ENCODE assay signal across 19 cellular contexts in the genomic region with DNA sequence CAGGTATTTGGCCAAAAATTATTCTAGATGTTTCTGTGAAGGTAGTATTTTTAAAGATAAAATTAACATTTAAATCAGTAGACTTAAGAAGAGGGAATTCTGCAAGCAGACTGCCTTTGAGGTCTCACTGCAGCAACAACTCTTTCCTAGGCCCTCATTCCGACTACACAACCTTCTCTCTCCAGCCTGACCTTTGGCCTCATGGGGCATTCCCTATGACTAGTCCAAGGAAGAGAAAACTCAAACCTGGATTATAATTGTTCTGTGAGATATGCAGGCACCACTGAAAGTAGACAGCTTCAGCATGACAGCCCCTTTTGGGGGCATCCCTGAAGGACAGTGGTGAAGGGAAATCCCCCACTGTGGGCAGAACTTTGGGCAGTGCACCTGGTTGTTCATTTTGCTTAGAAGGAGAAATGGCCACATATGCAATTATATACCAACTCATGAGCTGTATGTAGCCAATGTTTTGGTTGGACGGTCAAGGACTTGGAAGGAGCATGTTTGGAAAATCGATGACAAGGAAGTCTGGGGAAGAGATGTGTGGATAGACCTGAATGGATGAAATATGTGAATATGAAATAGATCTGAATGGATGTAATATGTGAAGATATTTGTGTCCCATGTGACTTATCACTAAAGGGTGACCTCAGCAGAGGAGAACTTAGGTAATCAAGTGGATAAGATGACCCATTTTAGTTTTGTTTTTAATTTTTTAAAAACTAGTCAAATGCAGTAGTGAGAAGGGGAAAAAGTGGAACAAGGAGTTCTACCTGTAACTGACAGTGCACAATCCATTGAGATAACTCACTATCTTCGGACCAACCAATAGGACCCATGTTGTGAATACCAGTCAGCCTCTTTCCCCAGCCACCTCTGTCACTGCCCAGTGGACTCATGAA.
DNase-seq lines count a peak whose midpoint lies in the region; ATAC-seq, FAIRE-seq and TF ChIP-seq lines count a peak whose summit lies in the region.
"Had no signal": no experiment of that assay in that cellular context is flagged by ENCODE, and none has a peak within 500 bp of the region (broad histone marks: within the 10 kb centered on the region; RNA-seq: fewer than 3 reads in every experiment).

No MANE protein-coding gene starts in this region.

- intact Hi-C loops in uterus (cut with DNase I; ENCODE audit: low total_unique reads): no loop called here
- intact Hi-C loops in posterior cingulate gyrus (cut with DNase I): no loop called here
- intact Hi-C loops in sciatic nerve (cut with DNase I): no loop called here

- FAIRE-seq in GM12891 (lab: Jason Lieb, UNC): peak; percentile 75
- FAIRE-seq: D721Med had no signal

- peak; percentile 43 for ATAC-seq in HG03432 (IDR thresholded peaks at IDR 0.05; ENCODE audit: unreplicated experiment)
- no peak for ATAC-seq in GM21619 (IDR thresholded peaks at IDR 0.05; ENCODE audit: unreplicated experiment)
- no peak for ATAC-seq in sciatic nerve
- ATAC-seq: effector memory CD8-positive, alpha-beta T cell; left cardiac atrium had no signal

- H3K79me2 ChIP-seq in fibroblast of lung (ENCODE audit: control insufficient read depth, insufficient read depth, low read length): no peaks in the 10 kb centered on the region

- TF ChIP-seq POLR2A in GM12891 (IDR thresholded peaks at IDR 0.05; ENCODE audit: low read depth, low read length): no peak
- TF ChIP-seq POLR2A in uterus (IDR thresholded peaks at IDR 0.05): no peak

- no peaks in the 10 kb centered on the region for H3K27me3 ChIP-seq in fibroblast of lung (ENCODE audit: control insufficient read depth, insufficient read depth, low read length)
- no peaks in the 10 kb centered on the region for H3K27me3 ChIP-seq in uterus
- H3K27me3 ChIP-seq: sigmoid colon, thyroid gland had no signal

- H3K9me3 ChIP-seq in fibroblast of lung (ENCODE audit: control insufficient read depth, insufficient read depth, low read depth, low read length): no peaks in the 10 kb centered on the region
- no peaks in the 10 kb centered on the region for H3K9me3 ChIP-seq in uterus
- H3K9me3 ChIP-seq: sigmoid colon, thyroid gland had no signal

- H4K20me1 ChIP-seq in fibroblast of lung (ENCODE audit: control insufficient read depth, extremely low read depth, insufficient read depth, low read length): no peaks in the 10 kb centered on the region

- no peak overlapping the region for H3K4me3 ChIP-seq in AG10803 (ENCODE audit: low read length)
- H3K4me3 ChIP-seq in fibroblast of lung (replicated peaks in 1 of 4; ENCODE audit: control extremely low read depth in 1 of 4, insufficient read depth in 1 of 4, low read depth in 3 of 4, low read length in 4 of 4): no peak overlapping the region
- H3K4me3 ChIP-seq in uterus: no peak overlapping the region
- H3K4me3 ChIP-seq: sigmoid colon, thyroid gland had no signal

- DNase-seq in AG10803 (ENCODE audit: low read depth) (peak; percentile 27), GM12891 (ENCODE audit: insufficient read length, low spot score) (no peak), fibroblast of lung (ENCODE audit: low read depth in 2 of 2) (peak; percentile 29 to 56), uterus (no peak), posterior cingulate gyrus (no peak), sciatic nerve (ENCODE audit: low spot score) (no peak)
- DNase-seq: effector memory CD8-positive, alpha-beta T cell; Kasumi-1; left cardiac atrium; NCI-H1436; NCI-H2171 treated with DMSO at 0.1 percent for 48 hours; RPMI8226; sigmoid colon; stimulated activated CD4-positive, alpha-beta T cell treated with anti-CD3 and anti-CD28 coated beads, Interleukin-2, amount 100 ng/mL, for 48 hours; thyroid gland had no signal

- no peak overlapping the region for H3K9ac ChIP-seq in fibroblast of lung (ENCODE audit: insufficient read depth, low read length)

- no peak overlapping the region for H2AFZ ChIP-seq in fibroblast of lung (ENCODE audit: low read length)

- no peaks in the 10 kb centered on the region for H3K36me3 ChIP-seq in fibroblast of lung (ENCODE audit: control insufficient read depth, insufficient read depth, low read length)
- no peaks in the 10 kb centered on the region for H3K36me3 ChIP-seq in uterus
- H3K36me3 ChIP-seq: sigmoid colon, thyroid gland had no signal

- no peak for TF ChIP-seq CTCF in AG10803 (conservative IDR thresholded peaks at IDR 0.05; ENCODE audit: low read length)
- TF ChIP-seq CTCF in fibroblast of lung (conservative IDR thresholded peaks at IDR 0.05 in 1 of 2, IDR thresholded peaks at IDR 0.05 in 1 of 2; ENCODE audit: low read depth in 1 of 2, low read length in 2 of 2): no peak
- no peak for TF ChIP-seq CTCF in uterus (IDR thresholded peaks at IDR 0.05)

- H3K27ac ChIP-seq in fibroblast of lung (ENCODE audit: insufficient read depth, low read length) (no peak overlapping the region), uterus (no peak overlapping the region)
- H3K27ac ChIP-seq: sigmoid colon, thyroid gland, VCaP had no signal

- no peaks in the 10 kb centered on the region for H3K4me1 ChIP-seq in fibroblast of lung (ENCODE audit: control insufficient read depth, extremely low read depth, insufficient read depth, low read length)
- no peaks in the 10 kb centered on the region for H3K4me1 ChIP-seq in uterus
- H3K4me1 ChIP-seq: sigmoid colon, thyroid gland had no signal

- no peak overlapping the region for H3K4me2 ChIP-seq in fibroblast of lung (ENCODE audit: extremely low read depth, insufficient read depth, low read length)

TF ChIP-seq in GM12891, 5 proteins besides CTCF, POLR2A, EP300 and RAD21:
- TF ChIP-seq PAX5 (IDR thresholded peaks at IDR 0.05; ENCODE audit: insufficient read depth, low read length, severe bottlenecking): no peak
- TF ChIP-seq TAF1 (IDR thresholded peaks at IDR 0.05; ENCODE audit: low read depth, low read length): no peak
- TF ChIP-seq POU2F2 (IDR thresholded peaks at IDR 0.05; ENCODE audit: low read depth, low read length): 0 out of 2 replicates have a peak, but pooled peaks have one; percentile 28
- no peak for TF ChIP-seq POLR2AphosphoS5 (IDR thresholded peaks at IDR 0.05; ENCODE audit: low read depth, low read length)
- 0 out of 2 replicates have a peak, but pooled peaks have one; percentile 2 for TF ChIP-seq SPI1 (IDR thresholded peaks at IDR 0.05; ENCODE audit: low read depth, low read length)

Comparison
In these comparisons a context has a peak if more than half of its experiments do, and no peak if none do; other contexts are left out.
1. DNase-seq: peak in AG10803 (single experiment) and fibroblast of lung (2 of 2); none in GM12891 (single experiment), uterus (0 of 2), posterior cingulate gyrus (0 of 10) and sciatic nerve (single experiment).